8 cellular contexts compared by ENCODE assay signal in the genomic region with DNA sequence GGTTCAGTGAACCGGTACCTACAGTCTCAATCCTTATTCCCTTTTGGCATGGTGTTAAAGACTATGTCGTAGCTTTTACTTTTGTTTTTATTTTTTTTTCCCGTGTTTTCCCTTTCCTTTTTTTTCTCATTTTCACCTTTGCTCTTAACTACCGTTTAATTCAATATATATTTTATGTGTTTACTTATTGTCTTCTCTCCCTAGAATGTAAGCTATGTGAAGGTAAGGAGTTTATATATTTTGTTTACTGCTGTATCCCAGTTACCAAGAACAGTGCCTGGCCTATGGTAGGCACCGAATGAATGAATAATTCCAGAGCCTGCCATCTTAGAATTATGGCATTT. TPM values are rescaled to one million over a fixed set of nuclear protein-coding genes. Genes with fewer than 3 reads are reported as not detected.
DNase-seq lines count a peak whose midpoint lies in the region; ATAC-seq, FAIRE-seq and TF ChIP-seq lines count a peak whose summit lies in the region.

No MANE protein-coding gene starts in this region.

- POLR2A ChIA-PET in MCF 10A (lab: Yijun Ruan, JAX) = interaction anchor here (0.9 to 4.9 kb wide), 5 partner anchors 13 to 48 kb away, joined by 3 to 49 read pairs (median 6); a partner anchor contains a TSS

- H3K9me3 ChIP-seq in HUES48 (ENCODE audit: control insufficient read depth, insufficient read depth, low read length) (no peaks in the 10 kb centered on the region), muscle layer of colon (ENCODE audit: low read length) (no peaks in the 10 kb centered on the region)

- intact Hi-C loops in MCF 10A (cut with micrococcal nuclease) = no loop called here

- ATAC-seq in HG03108 (IDR thresholded peaks at IDR 0.05; ENCODE audit: unreplicated experiment) = no peak

- H3K4me1 ChIP-seq in HUES48 (ENCODE audit: control insufficient read depth, insufficient read depth, low read length) (no peaks in the 10 kb centered on the region), muscle layer of colon (ENCODE audit: insufficient read depth, low read length) (peaks cover 7% of the 10 kb centered on the region)

- H3K27me3 ChIP-seq in HUES48 (ENCODE audit: control insufficient read depth, insufficient read depth, low read length) = no peaks in the 10 kb centered on the region
- H3K27me3 ChIP-seq in muscle layer of colon (ENCODE audit: control insufficient read depth in 1 of 2, insufficient read depth in 2 of 2, low read length in 2 of 2) = no peaks in the 10 kb centered on the region

- H3K27me3 Mint-ChIP-seq in MCF 10A (ENCODE audit: insufficient read depth, unreplicated experiment) = no peaks in the 10 kb centered on the region

- H3K36me3 Mint-ChIP-seq in MCF 10A (ENCODE audit: insufficient read depth, unreplicated experiment) = peaks cover 20% of the 10 kb centered on the region

- BruUV-seq in MCF 10A (replicated peaks; lab: Mats Ljungman, UMichigan) = no TSS peak

- DNase-seq in MCF 10A (ENCODE audit: unreplicated experiment) (no peak), NCI-H2227 (lab: John Stamatoyannopoulos, UW; ENCODE audit: unreplicated experiment) (no peak), superior temporal gyrus (ENCODE audit: extremely low spot score) (no peak), DMS 273 treated with DMSO at 0.1 percent for 48 hours (lab: John Stamatoyannopoulos, UW) (no peak)

- H3K4me1 Mint-ChIP-seq in MCF 10A (ENCODE audit: insufficient read depth, unreplicated experiment) = peaks cover 36% of the 10 kb centered on the region

- peak overlapping the region; percentile 83 for H3K4me3 Mint-ChIP-seq in MCF 10A (ENCODE audit: unreplicated experiment)

- peak; percentile 67 for FAIRE-seq in A204.1 (lab: Jason Lieb, UNC)

- H3K9me3 Mint-ChIP-seq in MCF 10A (ENCODE audit: unreplicated experiment) = no peaks in the 10 kb centered on the region

- H3K27ac ChIP-seq in HUES48 (ENCODE audit: low read depth, low read length) = no peak overlapping the region
- peak overlapping the region; percentile 74 for H3K27ac ChIP-seq in muscle layer of colon (ENCODE audit: low read depth, low read length)

- peak overlapping the region; percentile 95 for H3K27ac Mint-ChIP-seq in MCF 10A (ENCODE audit: low read depth, unreplicated experiment)

- H3K36me3 ChIP-seq in HUES48 (ENCODE audit: control insufficient read depth, insufficient read depth, low read length) (no peaks in the 10 kb centered on the region; the same call in 1 of the 2 replicates), muscle layer of colon (ENCODE audit: insufficient read depth, low read length) (no peaks in the 10 kb centered on the region)

- TF ChIP-seq CTCF in MCF 10A (IDR thresholded peaks at IDR 0.05; ENCODE audit: unreplicated experiment) = no peak

- H3K4me3 ChIP-seq in HUES48 (ENCODE audit: low read depth, low read length) = peak overlapping the region; percentile 72
- peak overlapping the region; percentile 56 to 64 for H3K4me3 ChIP-seq in muscle layer of colon (ENCODE audit: low read depth in 1 of 2, low read length in 2 of 2)

- CTCF ChIA-PET in MCF 10A (lab: Yijun Ruan, JAX) = interaction anchor here (0.6 to 1.1 kb wide), 6 partner anchors 105 to 548 kb away, joined by 3 to 4 read pairs (median 3); no protein-coding TSS in a partner anchor

- H3K9ac ChIP-seq in HUES48 (ENCODE audit: low read depth, low read length) (no peak overlapping the region), muscle layer of colon (ENCODE audit: low read length) (peak overlapping the region; percentile 36)

RNA-seq across cellular contexts. Expression of a gene that starts 0.3 kb away (rescaled TPM):
- total RNA-seq in MCF 10A (2022) = 28.2 and 29.9 TPM in 2 replicates

RNA-seq across cellular contexts. Expression of a gene that starts 12.3 kb away (rescaled TPM):
- 11.7 and 19.9 TPM in 2 replicates for total RNA-seq in MCF 10A (2022)

RNA-seq across cellular contexts. Expression of a gene that starts 17.9 kb away (rescaled TPM):
- total RNA-seq in MCF 10A (2022) = 1.3 and 2.2 TPM in 2 replicates

RNA-seq across cellular contexts. Expression of a gene that starts 48.8 kb away (rescaled TPM):
- total RNA-seq in MCF 10A (2022) = 53.8 and 57.9 TPM in 2 replicates
